ENCODE assay signal across 14 cellular contexts in genomic region chr13:30045916-30046704, GRCh38.
A peak's percentile ranks its signal among the peaks of the same experiment; 100 is the strongest.
DNase-seq lines count a peak whose midpoint lies in the region; ATAC-seq and TF ChIP-seq lines count a peak whose summit lies in the region.
"Had no signal": no experiment of that assay in that cellular context is flagged by ENCODE, and none has a peak within 500 bp of the region (broad histone marks: within the 10 kb centered on the region; RNA-seq: fewer than 3 reads in every experiment).

No MANE protein-coding gene starts in this region.

- peak overlapping the region; percentile 25 for H3K27ac Mint-ChIP-seq in activated T-helper 1 cell treated with anti-CD3 and anti-CD28 coated beads, Interleukin-12 subunit alpha, Interleukin-12 subunit beta, Interleukin-2, Interleukin-4 antibody, amounts not matched to agents 30 ng/mL and 10 ng/mL and 1 ng/mL, durations not matched to agents 14 hours and 24 hours and 36 hours

- ATAC-seq in GM19467 (IDR thresholded peaks at IDR 0.05; ENCODE audit: unreplicated experiment) (no peak), Right ventricle myocardium inferior (no peak)
- ATAC-seq: upper lobe of right lung had no signal

- no peak for TF ChIP-seq CTCF in foreskin fibroblast (IDR thresholded peaks at IDR 0.05; ENCODE audit: low read depth, low read length)

- DNase-seq in A172 (ENCODE audit: low spot score) (peak; percentile 32), HCEC 1CT (peak; percentile 85), foreskin fibroblast (peak; percentile 82 to 86), NCI-H2196 (lab: John Stamatoyannopoulos, UW; ENCODE audit: unreplicated experiment) (no peak), Right ventricle myocardium inferior (ENCODE audit: missing footprints) (no peak)
- DNase-seq in activated T-helper 1 cell treated with anti-CD3 and anti-CD28 coated beads, Interleukin-12 subunit alpha, Interleukin-12 subunit beta, Interleukin-2, Interleukin-4 antibody, amounts not matched to agents 30 ng/mL and 10 ng/mL and 1 ng/mL, durations not matched to agents 14 hours and 24 hours and 36 hours (ENCODE audit: low spot score): no peak
- no peak for DNase-seq in activated effector memory CD4-positive, alpha-beta T cell treated with Interleukin-2 at 50 U/mL for 16 hours
- DNase-seq: activated T-cell treated with anti-CD3 and anti-CD28 coated beads, Interleukin-2, amount 50 U/mL, for 48 hours; AML-193; GDM1; left ventricle myocardium inferior; NCI-H526 treated with DMSO at 0.1 percent for 48 hours; upper lobe of right lung had no signal

- H3K36me3 Mint-ChIP-seq in activated T-helper 1 cell treated with anti-CD3 and anti-CD28 coated beads, Interleukin-12 subunit alpha, Interleukin-12 subunit beta, Interleukin-2, Interleukin-4 antibody, amounts not matched to agents 30 ng/mL and 10 ng/mL and 1 ng/mL, durations not matched to agents 14 hours and 24 hours and 36 hours (ENCODE audit: low read depth): no peaks in the 10 kb centered on the region

- peaks cover 23% of the 10 kb centered on the region for H3K4me1 Mint-ChIP-seq in activated T-helper 1 cell treated with anti-CD3 and anti-CD28 coated beads, Interleukin-12 subunit alpha, Interleukin-12 subunit beta, Interleukin-2, Interleukin-4 antibody, amounts not matched to agents 30 ng/mL and 10 ng/mL and 1 ng/mL, durations not matched to agents 14 hours and 24 hours and 36 hours (ENCODE audit: low read depth)

- H3K27me3 Mint-ChIP-seq in activated T-helper 1 cell treated with anti-CD3 and anti-CD28 coated beads, Interleukin-12 subunit alpha, Interleukin-12 subunit beta, Interleukin-2, Interleukin-4 antibody, amounts not matched to agents 30 ng/mL and 10 ng/mL and 1 ng/mL, durations not matched to agents 14 hours and 24 hours and 36 hours (ENCODE audit: insufficient read depth): peaks cover under 1% of the 10 kb centered on the region

- H3K4me3 ChIP-seq in foreskin fibroblast (ENCODE audit: low read depth in 1 of 2, low read length in 2 of 2): no peak overlapping the region
- H3K4me3 ChIP-seq: left ventricle myocardium inferior, upper lobe of right lung had no signal

- no peak overlapping the region for H3K4me3 Mint-ChIP-seq in activated T-helper 1 cell treated with anti-CD3 and anti-CD28 coated beads, Interleukin-12 subunit alpha, Interleukin-12 subunit beta, Interleukin-2, Interleukin-4 antibody, amounts not matched to agents 30 ng/mL and 10 ng/mL and 1 ng/mL, durations not matched to agents 14 hours and 24 hours and 36 hours

- no peaks in the 10 kb centered on the region for H3K9me3 Mint-ChIP-seq in activated T-helper 1 cell treated with anti-CD3 and anti-CD28 coated beads, Interleukin-12 subunit alpha, Interleukin-12 subunit beta, Interleukin-2, Interleukin-4 antibody, amounts not matched to agents 30 ng/mL and 10 ng/mL and 1 ng/mL, durations not matched to agents 14 hours and 24 hours and 36 hours

- intact Hi-C loops in activated T-helper 1 cell treated with anti-CD3 and anti-CD28 coated beads, Interleukin-12 subunit alpha, Interleukin-12 subunit beta, Interleukin-2, Interleukin-4 antibody, amounts not matched to agents 30 ng/mL and 10 ng/mL and 1 ng/mL, durations not matched to agents 14 hours and 24 hours and 36 hours (cut with micrococcal nuclease): loop anchor here (2.0 kb wide), 2 partner anchors 111 to 197 kb away; no protein-coding TSS in a partner anchor
- intact Hi-C loops in Right ventricle myocardium inferior (cut with DNase I): no loop called here

Comparison
In these comparisons a context has a peak if more than half of its experiments do, and no peak if none do; other contexts are left out.
1. DNase-seq: peak in A172 (single experiment), HCEC 1CT (single experiment) and foreskin fibroblast (2 of 2); none in activated T-helper 1 cell treated with anti-CD3 and anti-CD28 coated beads, Interleukin-12 subunit alpha, Interleukin-12 subunit beta, Interleukin-2, Interleukin-4 antibody, amounts not matched to agents 30 ng/mL and 10 ng/mL and 1 ng/mL, durations not matched to agents 14 hours and 24 hours and 36 hours (single experiment), activated effector memory CD4-positive, alpha-beta T cell treated with Interleukin-2 at 50 U/mL for 16 hours (single experiment), NCI-H2196 (single experiment) and Right ventricle myocardium inferior (single experiment).